ENCODE assay signal across 27 cellular contexts in genomic region chr13:83003185-83003584, GRCh38.
"Had no signal": no experiment of that assay in that cellular context is flagged by ENCODE, and none has a peak within 500 bp of the region (broad histone marks: within the 10 kb centered on the region; RNA-seq: fewer than 3 reads in every experiment).

No MANE protein-coding gene starts in this region.

- H3K9me3 ChIP-seq: suprapubic skin, testis, thoracic aorta, thyroid gland, tibial artery, tibial nerve, upper lobe of left lung, upper lobe of right lung, uterus, vagina had no signal

- H3K27me3 ChIP-seq: stomach, suprapubic skin, testis, thyroid gland, tibial artery, tibial nerve, transverse colon, upper lobe of left lung, upper lobe of right lung, uterus, vagina had no signal

- FAIRE-seq: urothelium cell line had no signal

- H3K27ac ChIP-seq: stomach, suprapubic skin, testis, thoracic aorta, thyroid gland, tibial artery, tibial nerve, transverse colon, upper lobe of left lung, upper lobe of right lung, uterus, vagina had no signal

- ATAC-seq: stimulated activated effector memory CD8-positive, alpha-beta T cell treated with anti-CD3 and anti-CD28 coated beads, Interleukin-12 subunit alpha, Interleukin-12 subunit beta, amount 100 ng/mL, for 72 hours; stimulated activated memory B cell treated with anti-CD40 and anti-IgM and Interleukin-4, amounts not matched to agents 10 μg/mL and 1 μg/mL and 100 μg/mL, for 72 hours; stimulated activated naive B cell treated with anti-CD40 and anti-IgM and Interleukin-4, amounts not matched to agents 10 μg/mL and 1 μg/mL and 100 μg/mL, for 72 hours; stimulated activated naive CD8-positive, alpha-beta T cell treated with anti-CD3 and anti-CD28 coated beads, Interleukin-15, amount 100 ng/mL, for 72 hours; stimulated activated naive CD8-positive, alpha-beta T cell treated with anti-CD3 and anti-CD28 coated beads, Interleukin-15, Interleukin-2, amounts not matched to agents 100 U/mL and 50 U/mL, for 24 hours; upper lobe of right lung had no signal

- H3K4me1 ChIP-seq: stomach, suprapubic skin, testis, thyroid gland, tibial nerve, transverse colon, upper lobe of left lung, upper lobe of right lung, uterus, vagina had no signal

- H3K4me3 ChIP-seq: stomach, suprapubic skin, testis, thoracic aorta, thyroid gland, tibial artery, tibial nerve, transverse colon, upper lobe of left lung, upper lobe of right lung, uterus, vagina had no signal

- DNase-seq: stimulated activated CD4-positive, alpha-beta T cell treated with anti-CD3 and anti-CD28 coated beads, Interleukin-2, amount 100 ng/mL, for 48 hours; stimulated activated CD4-positive, alpha-beta T cell treated with anti-CD3 and anti-CD28 coated beads, Interleukin-4, amount 100 ng/mL, for 1 hour; stimulated activated CD4-positive, alpha-beta T cell treated with anti-CD3 and anti-CD28 coated beads, Interleukin-4, amount 100 ng/mL, for 24 hours; stimulated activated CD4-positive, alpha-beta T cell treated with anti-CD3 and anti-CD28 coated beads, Interleukin-4, amount 100 ng/mL, for 4 hours; stimulated activated CD8-positive, alpha-beta memory T cell treated with anti-CD3 and anti-CD28 coated beads, Interleukin-4, amount 100 ng/mL, for 48 hours; stimulated activated naive B cell treated with anti-CD40 and anti-IgM and Interleukin-4, amounts not matched to agents 10 μg/mL and 1 μg/mL and 100 μg/mL, for 72 hours; stimulated activated naive CD4-positive, alpha-beta T cell; stimulated activated naive CD4-positive, alpha-beta T cell treated with Interleukin-2 at 50 U/mL for 16 hours; stimulated activated naive CD8-positive, alpha-beta T cell treated with anti-CD3 and anti-CD28 coated beads, Interleukin-15, amount 100 ng/mL, for 72 hours; stimulated activated naive CD8-positive, alpha-beta T cell treated with anti-CD3 and anti-CD28 coated beads, Interleukin-15, Interleukin-2, amounts not matched to agents 100 U/mL and 50 U/mL, for 24 hours; stomach; substantia nigra; testis; thyroid gland; tibial artery; transverse colon; trophoblast cell; upper lobe of left lung; upper lobe of right lung; uterus had no signal

- H3K36me3 ChIP-seq: stomach, suprapubic skin, thoracic aorta, thyroid gland, tibial artery, tibial nerve, transverse colon, upper lobe of left lung, upper lobe of right lung, uterus had no signal
